ENCODE assay signal across 12 cellular contexts in the genomic region with DNA sequence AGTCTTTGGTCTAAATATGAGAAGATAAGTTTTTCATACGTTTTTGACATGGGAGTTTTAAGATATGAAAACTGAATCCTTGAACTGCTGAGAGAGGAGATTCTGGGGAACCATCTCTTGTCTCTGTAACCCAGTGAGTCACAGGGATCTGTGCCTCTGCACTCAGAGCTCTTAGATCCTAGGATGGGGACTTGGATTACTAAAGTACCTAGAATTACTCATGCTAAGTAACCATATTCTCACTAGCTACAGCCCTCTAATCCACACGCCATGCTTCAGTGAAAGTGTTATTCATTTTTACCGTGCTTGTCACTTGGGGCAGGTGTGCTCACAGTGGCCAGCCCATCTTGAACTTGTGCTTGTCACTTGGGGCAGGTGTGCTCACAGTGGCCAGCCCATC. TPM values are rescaled to one million over a fixed set of nuclear protein-coding genes. Genes with fewer than 3 reads are reported as not detected.
A peak's percentile ranks its signal among the peaks of the same experiment; 100 is the strongest.
DNase-seq lines count a peak whose midpoint lies in the region; ATAC-seq, FAIRE-seq and TF ChIP-seq lines count a peak whose summit lies in the region.
"Had no signal": no experiment of that assay in that cellular context is flagged by ENCODE, and none has a peak within 500 bp of the region (broad histone marks: within the 10 kb centered on the region; RNA-seq: fewer than 3 reads in every experiment).

No MANE protein-coding gene starts in this region.

- H3K9ac ChIP-seq in Karpas-422 (ENCODE audit: low read length) = no peak overlapping the region
- H3K9ac ChIP-seq in GM12878 (ENCODE audit: control insufficient read depth, insufficient read depth, low read length) = no peak overlapping the region
- no peak overlapping the region for H3K9ac ChIP-seq in neural cell (ENCODE audit: low read length)

- H3K27ac ChIP-seq in DOHH2 (ENCODE audit: low read depth, low read length) (no peak overlapping the region), Karpas-422 (ENCODE audit: low read length) (no peak overlapping the region), GM12878 (ENCODE audit: control insufficient read depth, insufficient read depth) (no peak overlapping the region), neural cell (ENCODE audit: low read length) (no peak overlapping the region)
- H3K27ac ChIP-seq: skin epidermis, VCaP had no signal

- DNase-seq in Karpas-422 (no peak), GM12878 (ENCODE audit: low read depth, low spot score) (no peak), COR-L47 (lab: John Stamatoyannopoulos, UW) (no peak), NCI-H82 (lab: John Stamatoyannopoulos, UW) (no peak)
- DNase-seq: effector CD8-positive, alpha-beta T cell; hippocampal formation had no signal

- no peak for TF ChIP-seq POLR2A in GM12878 (IDR thresholded peaks at IDR 0.05; ENCODE audit: low read depth, low read length)

- no peak for TF ChIP-seq EP300 in GM12878 (IDR thresholded peaks at IDR 0.05; ENCODE audit: borderline replicate concordance in 1 of 2, control insufficient read depth in 1 of 2, low read depth in 2 of 2, low read length in 2 of 2)
- no peak for TF ChIP-seq EP300 in neural cell (conservative IDR thresholded peaks at IDR 0.05; ENCODE audit: poor library complexity, severe bottlenecking)

- TF ChIP-seq CTCF in DOHH2 (IDR thresholded peaks at IDR 0.05; ENCODE audit: low read depth, low read length, poor library complexity, severe bottlenecking) (no peak), GM12878 (IDR thresholded peaks at IDR 0.05 in 2 of 3, conservative IDR thresholded peaks at IDR 0.05 in 1 of 3; ENCODE audit: control insufficient read depth in 2 of 3, extremely low read depth in 1 of 3, insufficient read depth in 1 of 3, low read depth in 3 of 3, low read length in 3 of 3) (no peak), neural cell (IDR thresholded peaks at IDR 0.05; ENCODE audit: poor library complexity, severe bottlenecking) (no peak)

- TF ChIP-seq RAD21 in GM12878 (IDR thresholded peaks at IDR 0.05; ENCODE audit: insufficient read depth, low read depth, low read length) (no peak), neural cell (conservative IDR thresholded peaks at IDR 0.05) (no peak)

- in situ Hi-C loops in GM12878 (cut with MboI) = no loop called here

- SMC1A ChIA-PET in GM12878 (lab: Charles Lee; ENCODE audit: uncharacterized antibody, unreplicated experiment) = no interaction called here

- no TSS peak for BruUV-seq in GM12878 (replicated peaks; lab: Mats Ljungman, UMichigan)

- H3K4me1 ChIP-seq in DOHH2 (ENCODE audit: control insufficient read depth, low read length) = peaks cover 27% of the 10 kb centered on the region
- H3K4me1 ChIP-seq in Karpas-422 (ENCODE audit: low read length) = peaks cover 23% of the 10 kb centered on the region
- H3K4me1 ChIP-seq in GM12878 (ENCODE audit: control insufficient read depth, insufficient read depth, low read length) = peaks cover 10% of the 10 kb centered on the region

- peak; percentile 27 for FAIRE-seq in GM12878 (lab: Jason Lieb, UNC)
- FAIRE-seq: GM18507 had no signal

- H3F3A ChIP-seq in DOHH2 (ENCODE audit: control insufficient read depth, insufficient read depth) (no peaks in the 10 kb centered on the region; the same call in 1 of the 2 replicates), neural cell (ENCODE audit: insufficient read depth, low read length, poor library complexity, severe bottlenecking) (no peaks in the 10 kb centered on the region)

- POLR2A ChIA-PET in GM12878 (lab: Charles Lee) = no interaction called here

- H3K9me2 ChIP-seq in DOHH2 (replicated peaks; ENCODE audit: control insufficient read depth, low read length) (no peaks in the 10 kb centered on the region), Karpas-422 (replicated peaks; ENCODE audit: insufficient read depth, low read length) (no peaks in the 10 kb centered on the region), neural cell (ENCODE audit: insufficient read depth, low read length) (no peaks in the 10 kb centered on the region)

- H3K79me2 ChIP-seq in DOHH2 (ENCODE audit: control insufficient read depth, low read length) (peaks cover 85% of the 10 kb centered on the region), Karpas-422 (ENCODE audit: low read length) (peaks cover 67% of the 10 kb centered on the region), GM12878 (ENCODE audit: control insufficient read depth, insufficient read depth, low read length) (peaks cover 41% of the 10 kb centered on the region), neural cell (replicated peaks; ENCODE audit: insufficient read depth, low read length) (peaks cover 46% of the 10 kb centered on the region)

- RAD21 ChIA-PET in GM12878 (lab: Charles Lee; ENCODE audit: unreplicated experiment) = no interaction called here

- H3K9me3 ChIP-seq in DOHH2 (ENCODE audit: control insufficient read depth, insufficient read depth, low read length) (no peaks in the 10 kb centered on the region), Karpas-422 (ENCODE audit: low read length) (no peaks in the 10 kb centered on the region), GM12878 (replicated peaks; ENCODE audit: control insufficient read depth, insufficient read depth, low read length) (no peaks in the 10 kb centered on the region), neural cell (ENCODE audit: low read length) (no peaks in the 10 kb centered on the region)

- peak overlapping the region; percentile 94 for H3K4me3 ChIP-seq in DOHH2 (ENCODE audit: low read length)
- H3K4me3 ChIP-seq in Karpas-422 (ENCODE audit: low read length) = peak overlapping the region; percentile 98; the same call in 1 of the 2 replicates
- 0 out of 2 replicates have a peak overlapping the region, but pooled peaks have one; percentile 89 for H3K4me3 ChIP-seq in GM12878
- peak overlapping the region; percentile 96 for H3K4me3 ChIP-seq in neural cell (ENCODE audit: low read length)
- H3K4me3 ChIP-seq: skin epidermis had no signal

- H3K4me2 ChIP-seq in DOHH2 (ENCODE audit: low read length) (peak overlapping the region; percentile 92), Karpas-422 (ENCODE audit: low read depth, low read length, poor library complexity, severe bottlenecking) (peak overlapping the region; percentile 96), GM12878 (ENCODE audit: control insufficient read depth, insufficient read depth) (peak overlapping the region; percentile 66), neural cell (ENCODE audit: low read length) (no peak overlapping the region)

- ATAC-seq in GM12878 (no peak), GM18511 (IDR thresholded peaks at IDR 0.05; ENCODE audit: unreplicated experiment) (no peak)

- WGBS in GM12878 (ENCODE audit: insufficient coverage, insufficient replicate concordance, low lambda C conversion rate, missing lambda C conversion rate) = 24% methylated on average over 3 of the region's 3 CpGs

- H3K27me3 ChIP-seq in DOHH2 (ENCODE audit: control insufficient read depth, low read length) (no peaks in the 10 kb centered on the region), Karpas-422 (ENCODE audit: low read length) (no peaks in the 10 kb centered on the region), GM12878 (replicated peaks in 1 of 2; ENCODE audit: control insufficient read depth in 2 of 2, insufficient read depth in 2 of 2, low read length in 1 of 2) (no peaks in the 10 kb centered on the region), neural cell (ENCODE audit: insufficient read depth, low read depth, low read length) (no peaks in the 10 kb centered on the region)

- CTCF ChIA-PET in GM12878 (lab: Yijun Ruan, JAX) = no interaction called here

- intact Hi-C loops in GM12878 (cut with micrococcal nuclease; ENCODE audit: unreplicated experiment) = loop anchor here (5.0 kb wide), 2 partner anchors 52 to 213 kb away; partner anchors contain the start of genes TIMM22 and TLCD3A

- H4K20me1 ChIP-seq in DOHH2 (ENCODE audit: control insufficient read depth, insufficient read depth, low read depth, low read length) (0 out of 2 replicates have a peak, but pooled peaks cover 4% of the 10 kb centered on the region), Karpas-422 (ENCODE audit: insufficient read depth, low read depth, low read length) (no peaks in the 10 kb centered on the region), GM12878 (ENCODE audit: control insufficient read depth, insufficient read depth) (no peaks in the 10 kb centered on the region), neural cell (ENCODE audit: insufficient read depth) (no peaks in the 10 kb centered on the region)

- H3K36me3 ChIP-seq in DOHH2 (ENCODE audit: control insufficient read depth, low read length) (peaks cover 47% of the 10 kb centered on the region), Karpas-422 (ENCODE audit: insufficient read depth, low read length) (peaks cover 23% of the 10 kb centered on the region; the same call in 1 of the 2 replicates), GM12878 (ENCODE audit: control insufficient read depth in 2 of 2, insufficient read depth in 2 of 2, low read length in 1 of 2) (peaks cover 2 to 9% of the 10 kb centered on the region in 2 experiments; a peak in 3 of 4 replicates), neural cell (ENCODE audit: insufficient read depth, low read length) (no peaks in the 10 kb centered on the region)

- no peak overlapping the region for H2AFZ ChIP-seq in Karpas-422 (ENCODE audit: low read length)
- H2AFZ ChIP-seq in GM12878 (ENCODE audit: control insufficient read depth, low read depth, low read length) = no peak overlapping the region
- H2AFZ ChIP-seq in neural cell (ENCODE audit: low read depth, low read length) = no peak overlapping the region

RNA-seq across cellular contexts. Expression of gene MRM3, which starts 2.0 kb away (rescaled TPM):
- total RNA-seq in Karpas-422 (2014; rRNA removed; shearing (Covaris generic); ENCODE audit: low replicate concordance) = 11.9 and 17.5 TPM in 2 replicates
- total RNA-seq in GM12878 (2013; cell fraction: nucleolus; rRNA removed) = 24.1 and 26.7 TPM in 2 replicates
- 43.3 and 48.9 TPM in 2 replicates for total RNA-seq in GM12878 (2014; rRNA removed)
- total RNA-seq in GM12878 (2014; rRNA removed; fragmentation: Illumina TruSeq; extraction: Trizol) = 19.1 and 22.4 TPM in 2 replicates
- total RNA-seq in GM12878 (2021) = 25.7 and 26.9 TPM in 2 replicates
- 10.6 TPM for polyA plus RNA-seq in GM12878 (2011; ENCODE audit: low read depth)
- 30.3 and 34.2 TPM in 2 replicates for polyA plus RNA-seq in GM12878 (2011; rRNA removed)
- 32.6 and 34.1 TPM in 2 replicates for polyA plus RNA-seq in GM12878 (2011; cell fraction: cytosol; rRNA removed)
- polyA plus RNA-seq in GM12878 (2011; cell fraction: nucleus; rRNA removed) = 18.5 and 23.9 TPM in 2 replicates
- polyA plus RNA-seq in GM12878 (2012) = 18.2 and 19.4 TPM in 2 replicates
- 16.5 and 18.7 TPM in 2 replicates for polyA plus RNA-seq in GM12878 (2014; fragmentation: Illumina TruSeq; extraction: Trizol)
- polyA plus RNA-seq in GM12878 (2014; fragmentation: Nextera tagmentation; extraction: Ambion mirVana) = 1 to 10 TPM; 2.3 to 6.0 TPM
- 26.3 and 34.1 TPM in 2 replicates for polyA plus RNA-seq in GM12878 (2014; rRNA removed)
- 10 to 100 TPM; 41.0 to 41.8 TPM for polyA plus RNA-seq in GM12878 (2016; fragmentation: Nextera tagmentation; extraction: Ambion mirVana)
- polyA minus RNA-seq in GM12878 (2011; rRNA and poly(A)+ RNA removed) = 22.7 and 24.3 TPM in 2 replicates
- 11.4 and 11.9 TPM in 2 replicates for polyA minus RNA-seq in GM12878 (2011; cell fraction: cytosol; rRNA and poly(A)+ RNA removed)
- 18.3 and 31.4 TPM in 2 replicates for polyA minus RNA-seq in GM12878 (2011; cell fraction: nucleus; rRNA and poly(A)+ RNA removed)
- polyA plus RNA-seq in neural cell = 20.0 and 24.0 TPM in 2 replicates
- 25.7 and 33.6 TPM in 2 replicates for polyA minus RNA-seq in neural cell

RNA-seq across cellular contexts. Expression of gene GLOD4, which starts 2.1 kb away (rescaled TPM):
- total RNA-seq in Karpas-422 (2014; rRNA removed; shearing (Covaris generic); ENCODE audit: low replicate concordance) = 44.0 and 46.2 TPM in 2 replicates
- 72.1 and 79.7 TPM in 2 replicates for total RNA-seq in GM12878 (2013; cell fraction: nucleolus; rRNA removed)
- total RNA-seq in GM12878 (2014; rRNA removed) (40.8 and 53.9 TPM in 2 replicates), GM12878 (2014; rRNA removed; fragmentation: Illumina TruSeq; extraction: Trizol) (59.9 and 65.3 TPM in 2 replicates), GM12878 (2021) (68.2 and 72.0 TPM in 2 replicates)
- polyA plus RNA-seq in GM12878 (2011; ENCODE audit: low read depth) = 37.5 TPM
- polyA plus RNA-seq in GM12878 (2011; rRNA removed) (87.1 and 108 TPM in 2 replicates), GM12878 (2014; fragmentation: Illumina TruSeq; extraction: Trizol) (67.4 and 72.0 TPM in 2 replicates), GM12878 (2014; fragmentation: Nextera tagmentation; extraction: Ambion mirVana) (100 to 1,000 TPM in 1 of 2 experiments, 10 to 100 TPM in 1; 83.4 to 107 TPM), GM12878 (2014; rRNA removed) (67.1 and 79.0 TPM in 2 replicates), GM12878 (2016; fragmentation: Nextera tagmentation; extraction: Ambion mirVana) (10 to 100 TPM; 90.7 to 91.3 TPM), neural cell (231 and 235 TPM in 2 replicates)
- 34.3 and 46.0 TPM in 2 replicates for polyA plus RNA-seq in GM12878 (2011; cell fraction: cytosol; rRNA removed)
- 47.0 and 56.4 TPM in 2 replicates for polyA plus RNA-seq in GM12878 (2011; cell fraction: nucleus; rRNA removed)
- polyA plus RNA-seq in GM12878 (2012) = 45.5 and 52.9 TPM in 2 replicates
- 20.7 and 26.4 TPM in 2 replicates for polyA minus RNA-seq in GM12878 (2011; rRNA and poly(A)+ RNA removed)
- 13.1 and 18.4 TPM in 2 replicates for polyA minus RNA-seq in GM12878 (2011; cell fraction: cytosol; rRNA and poly(A)+ RNA removed)
- 12.3 and 22.7 TPM in 2 replicates for polyA minus RNA-seq in GM12878 (2011; cell fraction: nucleus; rRNA and poly(A)+ RNA removed)
- polyA minus RNA-seq in neural cell = 119 and 123 TPM in 2 replicates

RNA-seq across cellular contexts. Expression of gene GEMIN4, which starts 32.1 kb away (rescaled TPM):
- 20.2 and 31.1 TPM in 2 replicates for total RNA-seq in Karpas-422 (2014; rRNA removed; shearing (Covaris generic); ENCODE audit: low replicate concordance)
- total RNA-seq in GM12878 (2013; cell fraction: nucleolus; rRNA removed) = 28.8 and 31.2 TPM in 2 replicates
- total RNA-seq in GM12878 (2014; rRNA removed) (32.9 and 37.3 TPM in 2 replicates), GM12878 (2014; rRNA removed; fragmentation: Illumina TruSeq; extraction: Trizol) (10.1 and 11.9 TPM in 2 replicates), GM12878 (2021) (47.7 and 49.1 TPM in 2 replicates)
- polyA plus RNA-seq in GM12878 (2011; ENCODE audit: low read depth) = 13.8 TPM
- polyA plus RNA-seq in GM12878 (2011; rRNA removed) (7.0 and 31.6 TPM in 2 replicates), GM12878 (2014; fragmentation: Illumina TruSeq; extraction: Trizol) (28.0 and 48.2 TPM in 2 replicates), GM12878 (2014; fragmentation: Nextera tagmentation; extraction: Ambion mirVana) (1 to 10 TPM; 2.4 to 5.0 TPM), GM12878 (2014; rRNA removed) (27.3 and 33.1 TPM in 2 replicates), GM12878 (2016; fragmentation: Nextera tagmentation; extraction: Ambion mirVana) (10 to 100 TPM; 53.3 to 55.6 TPM), neural cell (3.6 and 4.5 TPM in 2 replicates)
- polyA plus RNA-seq in GM12878 (2011; cell fraction: cytosol; rRNA removed) = 24.3 and 27.8 TPM in 2 replicates
- polyA plus RNA-seq in GM12878 (2011; cell fraction: nucleus; rRNA removed) = 40.0 and 46.3 TPM in 2 replicates
- polyA plus RNA-seq in GM12878 (2012) = 20.9 and 22.6 TPM in 2 replicates
- 29.4 and 35.0 TPM in 2 replicates for polyA minus RNA-seq in GM12878 (2011; rRNA and poly(A)+ RNA removed)
- 10.4 and 15.1 TPM in 2 replicates for polyA minus RNA-seq in GM12878 (2011; cell fraction: cytosol; rRNA and poly(A)+ RNA removed)
- polyA minus RNA-seq in GM12878 (2011; cell fraction: nucleus; rRNA and poly(A)+ RNA removed) = 25.1 and 40.4 TPM in 2 replicates
- polyA minus RNA-seq in neural cell = 8.3 and 9.4 TPM in 2 replicates

RNA-seq across cellular contexts. Expression of gene TLCD3A, which starts 51.7 kb away (rescaled TPM):
- total RNA-seq in Karpas-422 (2014; rRNA removed; shearing (Covaris generic); ENCODE audit: low replicate concordance) = 25.8 and 27.4 TPM in 2 replicates
- total RNA-seq in GM12878 (2013; cell fraction: nucleolus; rRNA removed) = 22.6 and 25.4 TPM in 2 replicates
- total RNA-seq in GM12878 (2014; rRNA removed) (14.6 and 18.8 TPM in 2 replicates), GM12878 (2014; rRNA removed; fragmentation: Illumina TruSeq; extraction: Trizol) (16.1 and 17.3 TPM in 2 replicates), GM12878 (2021) (23.6 and 27.9 TPM in 2 replicates)
- polyA plus RNA-seq in GM12878 (2011; ENCODE audit: low read depth) = 14.1 TPM
- polyA plus RNA-seq in GM12878 (2011; rRNA removed) (24.0 and 29.7 TPM in 2 replicates), GM12878 (2014; fragmentation: Illumina TruSeq; extraction: Trizol) (21.8 and 24.0 TPM in 2 replicates), GM12878 (2014; fragmentation: Nextera tagmentation; extraction: Ambion mirVana) (1 to 10 TPM; 2.9 to 6.2 TPM), GM12878 (2014; rRNA removed) (20.4 and 25.9 TPM in 2 replicates), GM12878 (2016; fragmentation: Nextera tagmentation; extraction: Ambion mirVana) (10 to 100 TPM; 14.3 to 16.8 TPM), neural cell (17.0 and 24.1 TPM in 2 replicates)
- polyA plus RNA-seq in GM12878 (2011; cell fraction: cytosol; rRNA removed) = 44.3 and 48.0 TPM in 2 replicates
- 17.3 and 20.9 TPM in 2 replicates for polyA plus RNA-seq in GM12878 (2011; cell fraction: nucleus; rRNA removed)
- polyA plus RNA-seq in GM12878 (2012) = 18.5 and 20.6 TPM in 2 replicates
- 59.7 and 62.1 TPM in 2 replicates for polyA minus RNA-seq in GM12878 (2011; rRNA and poly(A)+ RNA removed)
- 13.5 and 14.9 TPM in 2 replicates for polyA minus RNA-seq in GM12878 (2011; cell fraction: cytosol; rRNA and poly(A)+ RNA removed)
- 8.7 and 12.3 TPM in 2 replicates for polyA minus RNA-seq in GM12878 (2011; cell fraction: nucleus; rRNA and poly(A)+ RNA removed)
- polyA minus RNA-seq in neural cell = 21.5 and 33.8 TPM in 2 replicates
